ENCODE assay signal across 2 cellular contexts in genomic region chr5:174371600-174372094, GRCh38.
A peak's percentile ranks its signal among the peaks of the same experiment; 100 is the strongest.
TF ChIP-seq lines count a peak whose summit lies in the region.

No MANE protein-coding gene starts in this region.

TF ChIP-seq in A549, 52 proteins besides CTCF, POLR2A, EP300 and RAD21 (continued from another document):
- 0 out of 2 replicates have a peak, but pooled peaks have one; percentile 11 for TF ChIP-seq GATA3 (IDR thresholded peaks at IDR 0.05; ENCODE audit: borderline replicate concordance)
- TF ChIP-seq, protein P1, sequence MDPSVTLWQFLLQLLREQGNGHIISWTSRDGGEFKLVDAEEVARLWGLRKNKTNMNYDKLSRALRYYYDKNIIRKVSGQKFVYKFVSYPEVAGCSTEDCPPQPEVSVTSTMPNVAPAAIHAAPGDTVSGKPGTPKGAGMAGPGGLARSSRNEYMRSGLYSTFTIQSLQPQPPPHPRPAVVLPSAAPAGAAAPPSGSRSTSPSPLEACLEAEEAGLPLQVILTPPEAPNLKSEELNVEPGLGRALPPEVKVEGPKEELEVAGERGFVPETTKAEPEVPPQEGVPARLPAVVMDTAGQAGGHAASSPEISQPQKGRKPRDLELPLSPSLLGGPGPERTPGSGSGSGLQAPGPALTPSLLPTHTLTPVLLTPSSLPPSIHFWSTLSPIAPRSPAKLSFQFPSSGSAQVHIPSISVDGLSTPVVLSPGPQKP (IDR thresholded peaks at IDR 0.05; ENCODE audit: low read depth, low read length), result no peak

TF ChIP-seq in HCT116, 20 proteins besides CTCF, POLR2A, EP300 and RAD21 (continued from another document):
- no peak for TF ChIP-seq EGR1 (IDR thresholded peaks at IDR 0.05; ENCODE audit: low read depth)
- peak; percentile 65 for TF ChIP-seq SIN3A (IDR thresholded peaks at IDR 0.05; ENCODE audit: low read depth)
- TF ChIP-seq CBX3 (IDR thresholded peaks at IDR 0.05; ENCODE audit: low read depth), result peak; percentile 45; the same call in 1 of the 2 replicates
- TF ChIP-seq ZNF274 (IDR thresholded peaks at IDR 0.05; ENCODE audit: low read depth, low read length), result no peak
- no peak for TF ChIP-seq ELF1 (IDR thresholded peaks at IDR 0.05; ENCODE audit: borderline replicate concordance, low read depth)
- TF ChIP-seq JUND (IDR thresholded peaks at IDR 0.05), result peak; percentile 88
- TF ChIP-seq REST (IDR thresholded peaks at IDR 0.05; ENCODE audit: low read depth), result no peak
- peak; percentile 81 for TF ChIP-seq FOSL1 (IDR thresholded peaks at IDR 0.05; ENCODE audit: low read depth)
TF ChIP-seq in HCT116: peak in this region for 10.
